ENCODE assay signal across 15 cellular contexts in the genomic region with DNA sequence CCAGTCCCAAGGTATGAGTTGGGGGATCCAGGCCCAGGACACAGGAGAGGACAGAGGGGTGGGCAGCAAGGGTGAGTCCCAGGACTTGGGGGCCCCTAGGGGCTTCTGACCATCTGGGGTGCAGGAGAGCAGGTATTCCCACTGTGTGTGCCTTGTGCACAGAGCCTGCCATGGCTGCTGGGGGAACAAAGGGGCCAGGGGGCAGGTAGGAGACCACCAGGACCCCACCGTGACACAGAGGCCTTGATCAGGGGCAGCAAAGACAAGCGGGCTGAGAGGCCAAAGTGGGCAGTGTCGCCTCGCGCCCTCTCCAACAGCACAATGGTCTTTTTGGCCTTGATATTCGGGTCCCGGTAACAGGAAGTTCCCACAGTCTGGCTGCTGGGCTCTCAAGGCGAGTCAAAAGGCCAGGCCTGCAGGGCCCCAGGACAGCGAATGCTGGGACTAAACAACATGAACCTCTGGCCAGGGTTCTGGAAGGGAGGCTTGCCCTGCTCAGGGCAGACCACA. TPM values are rescaled to one million over a fixed set of nuclear protein-coding genes. Genes with fewer than 3 reads are reported as not detected.
A peak's percentile ranks its signal among the peaks of the same experiment; 100 is the strongest.
DNase-seq lines count a peak whose midpoint lies in the region; ATAC-seq and TF ChIP-seq lines count a peak whose summit lies in the region.
"Had no signal": no experiment of that assay in that cellular context is flagged by ENCODE, and none has a peak within 500 bp of the region (broad histone marks: within the 10 kb centered on the region; RNA-seq: fewer than 3 reads in every experiment).

No MANE protein-coding gene starts in this region.

- no peak overlapping the region; the same call in 1 of the 2 replicates for H3K27ac ChIP-seq in Karpas-422 (ENCODE audit: low read length)
- H3K27ac ChIP-seq in lower lobe of right lung, result peak overlapping the region; percentile 24
- H3K27ac ChIP-seq: cardiac muscle cell, SJCRH30 had no signal

- ATAC-seq in activated naive CD8-positive, alpha-beta T cell treated with anti-CD3 and anti-CD28 coated beads, Interleukin-2, amount 50 U/mL, for 24 hours, result no peak
- ATAC-seq in lower lobe of right lung (no peak), GM21526 (IDR thresholded peaks at IDR 0.05; ENCODE audit: low FRiP score, unreplicated experiment) (no peak)
- ATAC-seq in stimulated activated naive CD8-positive, alpha-beta T cell treated with anti-CD3 and anti-CD28 coated beads, Interleukin-15, amount 100 ng/mL, for 72 hours, result no peak
- ATAC-seq: stimulated activated effector memory CD8-positive, alpha-beta T cell treated with anti-CD3 and anti-CD28 coated beads, Interleukin-12 subunit alpha, Interleukin-12 subunit beta, amount 100 ng/mL, for 72 hours had no signal

- intact Hi-C loops in lower lobe of right lung (cut with DNase I), result no loop called here

- H3K79me2 ChIP-seq in Karpas-422 (ENCODE audit: low read length), result no peaks in the 10 kb centered on the region

- TF ChIP-seq CTCF in lower lobe of right lung (IDR thresholded peaks at IDR 0.05), result no peak
- TF ChIP-seq CTCF in osteocyte (IDR thresholded peaks at IDR 0.05), result no peak

- H3K4me1 ChIP-seq in Karpas-422 (ENCODE audit: low read length) (peaks cover 59% of the 10 kb centered on the region), lower lobe of right lung (peaks cover 73% of the 10 kb centered on the region)

- no peak overlapping the region for H3K4me3 Mint-ChIP-seq in activated naive CD8-positive, alpha-beta T cell
- H3K4me3 Mint-ChIP-seq in activated naive CD8-positive, alpha-beta T cell treated with anti-CD3 and anti-CD28 coated beads, Interleukin-2, amount 50 U/mL, for 24 hours, result no peak overlapping the region
- H3K4me3 Mint-ChIP-seq in stimulated activated naive CD8-positive, alpha-beta T cell treated with anti-CD3 and anti-CD28 coated beads, Interleukin-15, amount 100 ng/mL, for 72 hours, result no peak overlapping the region
- H3K4me3 Mint-ChIP-seq in osteocyte (ENCODE audit: unreplicated experiment), result no peak overlapping the region
- H3K4me3 Mint-ChIP-seq: endodermal cell; nephron progenitor cell; stimulated activated effector memory CD8-positive, alpha-beta T cell treated with anti-CD3 and anti-CD28 coated beads, Interleukin-12 subunit alpha, Interleukin-12 subunit beta, amount 100 ng/mL, for 72 hours had no signal

- H3K27me3 ChIP-seq in Karpas-422 (ENCODE audit: low read length), result no peaks in the 10 kb centered on the region
- no peaks in the 10 kb centered on the region for H3K27me3 ChIP-seq in lower lobe of right lung (ENCODE audit: low read depth)
- H3K27me3 ChIP-seq: cardiac muscle cell, SJCRH30 had no signal

- H3K36me3 Mint-ChIP-seq in activated naive CD8-positive, alpha-beta T cell, result no peaks in the 10 kb centered on the region
- no peaks in the 10 kb centered on the region for H3K36me3 Mint-ChIP-seq in activated naive CD8-positive, alpha-beta T cell treated with anti-CD3 and anti-CD28 coated beads, Interleukin-2, amount 50 U/mL, for 24 hours (ENCODE audit: low read depth)
- no peaks in the 10 kb centered on the region for H3K36me3 Mint-ChIP-seq in osteocyte (ENCODE audit: unreplicated experiment)
- H3K36me3 Mint-ChIP-seq: stimulated activated effector memory CD8-positive, alpha-beta T cell treated with anti-CD3 and anti-CD28 coated beads, Interleukin-12 subunit alpha, Interleukin-12 subunit beta, amount 100 ng/mL, for 72 hours had no signal

- H3K36me3 ChIP-seq in Karpas-422 (ENCODE audit: insufficient read depth, low read length) (no peaks in the 10 kb centered on the region), lower lobe of right lung (no peaks in the 10 kb centered on the region)
- H3K36me3 ChIP-seq: cardiac muscle cell, SJCRH30 had no signal

- H2AFZ ChIP-seq in Karpas-422 (ENCODE audit: low read length), result no peak overlapping the region

- 0 out of 2 replicates have a peak overlapping the region, but pooled peaks have one; percentile 25 for H3K9ac ChIP-seq in Karpas-422 (ENCODE audit: low read length)

- peak overlapping the region; percentile 37 for H3K4me2 ChIP-seq in Karpas-422 (ENCODE audit: low read depth, low read length, poor library complexity, severe bottlenecking)

- no peak overlapping the region for H3K4me3 ChIP-seq in Karpas-422 (ENCODE audit: low read length)
- H3K4me3 ChIP-seq in lower lobe of right lung, result no peak overlapping the region
- H3K4me3 ChIP-seq: cardiac muscle cell, SJCRH30 had no signal

- no peaks in the 10 kb centered on the region for H3K9me2 ChIP-seq in Karpas-422 (replicated peaks; ENCODE audit: insufficient read depth, low read length)

- DNase-seq in activated naive CD8-positive, alpha-beta T cell treated with anti-CD3 and anti-CD28 coated beads, Interleukin-2, amount 50 U/mL, for 24 hours, result no peak
- no peak for DNase-seq in Karpas-422
- no peak for DNase-seq in lower lobe of right lung
- DNase-seq in stimulated activated naive CD8-positive, alpha-beta T cell treated with anti-CD3 and anti-CD28 coated beads, Interleukin-15, amount 100 ng/mL, for 72 hours, result no peak
- no peak for DNase-seq in Kasumi-1 (lab: John Stamatoyannopoulos, UW)
- no peak for DNase-seq in osteocyte (ENCODE audit: extremely low spot score, unreplicated experiment)
- DNase-seq: activated gamma-delta T cell treated with Interleukin-2 at 50 U/mL for 16 hours, endodermal cell, nephron progenitor cell, SJCRH30 had no signal

- H4K20me1 ChIP-seq in Karpas-422 (ENCODE audit: insufficient read depth, low read depth, low read length), result no peaks in the 10 kb centered on the region

- peak overlapping the region; percentile 72 for H3K27ac Mint-ChIP-seq in activated naive CD8-positive, alpha-beta T cell
- H3K27ac Mint-ChIP-seq in activated naive CD8-positive, alpha-beta T cell treated with anti-CD3 and anti-CD28 coated beads, Interleukin-2, amount 50 U/mL, for 24 hours, result no peak overlapping the region
- peak overlapping the region; percentile 71 to 72 for H3K27ac Mint-ChIP-seq in stimulated activated naive CD8-positive, alpha-beta T cell treated with anti-CD3 and anti-CD28 coated beads, Interleukin-15, amount 100 ng/mL, for 72 hours
- H3K27ac Mint-ChIP-seq in osteocyte (ENCODE audit: unreplicated experiment), result no peak overlapping the region
- H3K27ac Mint-ChIP-seq: endodermal cell; nephron progenitor cell; stimulated activated effector memory CD8-positive, alpha-beta T cell treated with anti-CD3 and anti-CD28 coated beads, Interleukin-12 subunit alpha, Interleukin-12 subunit beta, amount 100 ng/mL, for 72 hours had no signal

- peaks cover 40% of the 10 kb centered on the region for H3K4me1 Mint-ChIP-seq in activated naive CD8-positive, alpha-beta T cell (ENCODE audit: low read depth)
- H3K4me1 Mint-ChIP-seq in activated naive CD8-positive, alpha-beta T cell treated with anti-CD3 and anti-CD28 coated beads, Interleukin-2, amount 50 U/mL, for 24 hours, result peaks cover 31% of the 10 kb centered on the region
- peaks cover 60% of the 10 kb centered on the region for H3K4me1 Mint-ChIP-seq in stimulated activated naive CD8-positive, alpha-beta T cell treated with anti-CD3 and anti-CD28 coated beads, Interleukin-15, amount 100 ng/mL, for 72 hours
- peaks cover 21% of the 10 kb centered on the region for H3K4me1 Mint-ChIP-seq in osteocyte (ENCODE audit: unreplicated experiment)

- no peaks in the 10 kb centered on the region for H3K27me3 Mint-ChIP-seq in activated naive CD8-positive, alpha-beta T cell
- H3K27me3 Mint-ChIP-seq in activated naive CD8-positive, alpha-beta T cell treated with anti-CD3 and anti-CD28 coated beads, Interleukin-2, amount 50 U/mL, for 24 hours, result no peaks in the 10 kb centered on the region
- no peaks in the 10 kb centered on the region for H3K27me3 Mint-ChIP-seq in stimulated activated naive CD8-positive, alpha-beta T cell treated with anti-CD3 and anti-CD28 coated beads, Interleukin-15, amount 100 ng/mL, for 72 hours
- no peaks in the 10 kb centered on the region for H3K27me3 Mint-ChIP-seq in osteocyte (ENCODE audit: unreplicated experiment)

- no peaks in the 10 kb centered on the region for H3K9me3 Mint-ChIP-seq in activated naive CD8-positive, alpha-beta T cell (ENCODE audit: low read depth)
- H3K9me3 Mint-ChIP-seq in activated naive CD8-positive, alpha-beta T cell treated with anti-CD3 and anti-CD28 coated beads, Interleukin-2, amount 50 U/mL, for 24 hours, result no peaks in the 10 kb centered on the region
- H3K9me3 Mint-ChIP-seq in stimulated activated naive CD8-positive, alpha-beta T cell treated with anti-CD3 and anti-CD28 coated beads, Interleukin-15, amount 100 ng/mL, for 72 hours, result no peaks in the 10 kb centered on the region
- no peaks in the 10 kb centered on the region for H3K9me3 Mint-ChIP-seq in osteocyte (ENCODE audit: unreplicated experiment)
- H3K9me3 Mint-ChIP-seq: endodermal cell; nephron progenitor cell; stimulated activated effector memory CD8-positive, alpha-beta T cell treated with anti-CD3 and anti-CD28 coated beads, Interleukin-12 subunit alpha, Interleukin-12 subunit beta, amount 100 ng/mL, for 72 hours had no signal

- H3K9me3 ChIP-seq in Karpas-422 (ENCODE audit: low read length) (no peaks in the 10 kb centered on the region), lower lobe of right lung (no peaks in the 10 kb centered on the region)
- H3K9me3 ChIP-seq: SJCRH30 had no signal

RNA-seq across cellular contexts. Expression of gene GPR17, which starts 12.3 kb away (rescaled TPM):
- total RNA-seq in Karpas-422 (2014; rRNA removed; shearing (Covaris generic); ENCODE audit: low replicate concordance), result not detected in 2 replicates
- total RNA-seq in lower lobe of right lung, result 0.18 TPM
- total RNA-seq in osteocyte, result not detected in 2 replicates
- total RNA-seq: cardiac muscle cell, H4, SJCRH30 had no signal

RNA-seq across cellular contexts. Expression of gene LIMS2, which starts 41.7 kb away (rescaled TPM):
- 0.32 and 0.56 TPM in 2 replicates for total RNA-seq in Karpas-422 (2014; rRNA removed; shearing (Covaris generic); ENCODE audit: low replicate concordance)
- total RNA-seq in lower lobe of right lung (148 TPM), osteocyte (49.3 and 51.0 TPM in 2 replicates)

Comparison
In these comparisons a context has a peak if more than half of its experiments do, and no peak if none do; other contexts are left out.
1. H3K27ac Mint-ChIP-seq: peak in activated naive CD8-positive, alpha-beta T cell (single experiment) and stimulated activated naive CD8-positive, alpha-beta T cell treated with anti-CD3 and anti-CD28 coated beads, Interleukin-15, amount 100 ng/mL, for 72 hours (2 of 2); none in activated naive CD8-positive, alpha-beta T cell treated with anti-CD3 and anti-CD28 coated beads, Interleukin-2, amount 50 U/mL, for 24 hours (single experiment) and osteocyte (single experiment).
2. RNA of gene LIMS2, which starts 41.7 kb away (total RNA-seq): 148 TPM in lower lobe of right lung (single experiment) and 49.3 to 51.0 TPM in osteocyte; 0.32 to 0.56 TPM in Karpas-422; every median in the first group is over 10 times any median in the second.